In genomic region chr12:56120158-56120846, GRCh38 we compare ENCODE assay signal across 9 cellular contexts. TPM values are rescaled to one million over a fixed set of nuclear protein-coding genes. Genes with fewer than 3 reads are reported as not detected.
DNase-seq lines count a peak whose midpoint lies in the region; ATAC-seq, FAIRE-seq and TF ChIP-seq lines count a peak whose summit lies in the region.
"Had no signal": no experiment of that assay in that cellular context is flagged by ENCODE, and none has a peak within 500 bp of the region (broad histone marks: within the 10 kb centered on the region; RNA-seq: fewer than 3 reads in every experiment).

No MANE protein-coding gene starts in this region.

- H3K9me3 Mint-ChIP-seq in activated naive CD8-positive, alpha-beta T cell (ENCODE audit: low read depth): no peaks in the 10 kb centered on the region

- H3K9ac ChIP-seq in kidney (ENCODE audit: low read length in 2 of 2) (peak overlapping the region; percentile 25 to 98), stomach smooth muscle (ENCODE audit: low read length in 2 of 2) (peak overlapping the region in 1 of 2 donors; percentile 25)

- ATAC-seq in HG03354 (IDR thresholded peaks at IDR 0.05; ENCODE audit: poor library complexity, severe bottlenecking, unreplicated experiment): no peak

- H3K9me3 ChIP-seq in kidney (ENCODE audit: control insufficient read depth in 1 of 2, low read length in 2 of 2) (no peaks in the 10 kb centered on the region), stomach smooth muscle (ENCODE audit: control insufficient read depth in 2 of 2, low read length in 2 of 2) (no peaks in the 10 kb centered on the region)

- peak overlapping the region in 1 of 2 donors; percentile 87 for H3K27ac ChIP-seq in kidney (ENCODE audit: low read depth in 2 of 2, low read length in 2 of 2)
- peak overlapping the region; percentile 98 for H3K27ac ChIP-seq in stomach smooth muscle (ENCODE audit: low read length)

- H3K27me3 ChIP-seq in stomach smooth muscle (ENCODE audit: control insufficient read depth in 1 of 2, insufficient read depth in 2 of 2, low read length in 2 of 2): no peaks in the 10 kb centered on the region

- intact Hi-C loops in kidney (cut with DNase I): loop anchor here (10.0 kb wide), 1 partner anchor 64 kb away; the partner anchor contains the start of gene SMARCC2

- H3K36me3 ChIP-seq in kidney (ENCODE audit: control insufficient read depth in 1 of 2, insufficient read depth in 2 of 2, low read length in 2 of 2) (peaks cover 0 to 3% of the 10 kb centered on the region in 2 donors), stomach smooth muscle (ENCODE audit: control insufficient read depth in 2 of 2, insufficient read depth in 2 of 2, low read length in 2 of 2) (peaks cover 9 to 16% of the 10 kb centered on the region in 2 donors)

- peaks cover 15 to 19% of the 10 kb centered on the region in 2 donors for H3K4me1 ChIP-seq in kidney (ENCODE audit: control insufficient read depth in 1 of 2, insufficient read depth in 1 of 2, low read depth in 1 of 2, low read length in 2 of 2)
- H3K4me1 ChIP-seq in stomach smooth muscle (ENCODE audit: control insufficient read depth, insufficient read depth, low read length): peaks cover 68% of the 10 kb centered on the region

- FAIRE-seq in kidney (lab: Jason Lieb, UNC): no peak
- FAIRE-seq: colon had no signal

- H3K36me3 Mint-ChIP-seq in activated naive CD8-positive, alpha-beta T cell: peaks cover 11% of the 10 kb centered on the region

- TF ChIP-seq CTCF in kidney (IDR thresholded peaks at IDR 0.05; ENCODE audit: borderline replicate concordance, extremely low read depth, insufficient read depth): no peak

- H3K4me1 Mint-ChIP-seq in activated naive CD8-positive, alpha-beta T cell (ENCODE audit: low read depth): peaks cover 36% of the 10 kb centered on the region

- peak overlapping the region; percentile 58 for H3K27ac Mint-ChIP-seq in activated naive CD8-positive, alpha-beta T cell

- H3K4me3 ChIP-seq in kidney (ENCODE audit: low read length in 2 of 2) (no peak overlapping the region), stomach smooth muscle (ENCODE audit: low read length in 2 of 2) (peak overlapping the region in 1 of 2 donors; percentile 99)

- no peak overlapping the region for H3K4me3 Mint-ChIP-seq in activated naive CD8-positive, alpha-beta T cell

- DNase-seq in HT1080 (ENCODE audit: low read depth) (peak; percentile 66), kidney (peak; percentile 72), NAMALWA (ENCODE audit: low spot score) (no peak), HK-2 (ENCODE audit: unreplicated experiment) (no peak)
- DNase-seq: activated CD4-positive, alpha-beta T cell treated with anti-CD3 and anti-CD28 coated beads, Interleukin-2, amount 50 U/mL, for 48 hours had no signal

- no peaks in the 10 kb centered on the region for H3K27me3 Mint-ChIP-seq in activated naive CD8-positive, alpha-beta T cell

RNA-seq across cellular contexts. Expression of gene ZC3H10, which starts 2.2 kb away (rescaled TPM):
- total RNA-seq in HT1080 (2014; rRNA removed; shearing (Covaris generic)): 2.7 and 5.6 TPM in 2 replicates
- polyA plus RNA-seq in HT1080 (2015; cell fraction: cytosol; rRNA removed): 2.2 TPM in 2 replicates
- polyA plus RNA-seq in HT1080 (2015; cell fraction: nucleus; rRNA removed): 5.7 and 6.7 TPM in 2 replicates
- 8.6 TPM for total RNA-seq in kidney
- polyA plus RNA-seq in kidney (ENCODE audit: insufficient read depth, low read depth, low replicate concordance): 2.4 TPM

RNA-seq across cellular contexts. Expression of gene RPL41, which starts 3.9 kb away (rescaled TPM):
- total RNA-seq in HT1080 (2014; rRNA removed; shearing (Covaris generic)): 3,633 and 5,394 TPM in 2 replicates
- 3,243 and 3,703 TPM in 2 replicates for polyA plus RNA-seq in HT1080 (2015; cell fraction: cytosol; rRNA removed)
- 870 and 941 TPM in 2 replicates for polyA plus RNA-seq in HT1080 (2015; cell fraction: nucleus; rRNA removed)
- 2,987 TPM for total RNA-seq in kidney
- 5,602 TPM for polyA plus RNA-seq in kidney (ENCODE audit: insufficient read depth, low read depth, low replicate concordance)

RNA-seq across cellular contexts. Expression of gene ESYT1, which starts 7.8 kb away (rescaled TPM):
- 134 and 140 TPM in 2 replicates for total RNA-seq in HT1080 (2014; rRNA removed; shearing (Covaris generic))
- 94.3 and 99.5 TPM in 2 replicates for polyA plus RNA-seq in HT1080 (2015; cell fraction: cytosol; rRNA removed)
- polyA plus RNA-seq in HT1080 (2015; cell fraction: nucleus; rRNA removed): 281 and 289 TPM in 2 replicates
- 104 TPM for total RNA-seq in kidney
- polyA plus RNA-seq in kidney (ENCODE audit: insufficient read depth, low read depth, low replicate concordance): 40.4 TPM

RNA-seq across cellular contexts. Expression of gene PA2G4, which starts 15.9 kb away (rescaled TPM):
- total RNA-seq in HT1080 (2014; rRNA removed; shearing (Covaris generic)): 526 and 607 TPM in 2 replicates
- polyA plus RNA-seq in HT1080 (2015; cell fraction: cytosol; rRNA removed): 346 and 430 TPM in 2 replicates
- 500 and 579 TPM in 2 replicates for polyA plus RNA-seq in HT1080 (2015; cell fraction: nucleus; rRNA removed)
- total RNA-seq in kidney: 76.8 TPM
- polyA plus RNA-seq in kidney (ENCODE audit: insufficient read depth, low read depth, low replicate concordance): 72.4 TPM

RNA-seq across cellular contexts. Expression of gene MYL6B, which starts 32.1 kb away (rescaled TPM):
- 127 and 137 TPM in 2 replicates for total RNA-seq in HT1080 (2014; rRNA removed; shearing (Covaris generic))
- 117 and 139 TPM in 2 replicates for polyA plus RNA-seq in HT1080 (2015; cell fraction: cytosol; rRNA removed)
- 50.4 and 54.3 TPM in 2 replicates for polyA plus RNA-seq in HT1080 (2015; cell fraction: nucleus; rRNA removed)
- 48.2 TPM for total RNA-seq in kidney
- polyA plus RNA-seq in kidney (ENCODE audit: insufficient read depth, low read depth, low replicate concordance): 142 TPM

Comparison
In these comparisons a context has a peak if more than half of its experiments do, and no peak if none do; other contexts are left out.
1. DNase-seq: peak in HT1080 (single experiment) and kidney (single experiment); none in NAMALWA (single experiment) and HK-2 (single experiment).